1 cellular context compared by ENCODE assay signal in the genomic region with DNA sequence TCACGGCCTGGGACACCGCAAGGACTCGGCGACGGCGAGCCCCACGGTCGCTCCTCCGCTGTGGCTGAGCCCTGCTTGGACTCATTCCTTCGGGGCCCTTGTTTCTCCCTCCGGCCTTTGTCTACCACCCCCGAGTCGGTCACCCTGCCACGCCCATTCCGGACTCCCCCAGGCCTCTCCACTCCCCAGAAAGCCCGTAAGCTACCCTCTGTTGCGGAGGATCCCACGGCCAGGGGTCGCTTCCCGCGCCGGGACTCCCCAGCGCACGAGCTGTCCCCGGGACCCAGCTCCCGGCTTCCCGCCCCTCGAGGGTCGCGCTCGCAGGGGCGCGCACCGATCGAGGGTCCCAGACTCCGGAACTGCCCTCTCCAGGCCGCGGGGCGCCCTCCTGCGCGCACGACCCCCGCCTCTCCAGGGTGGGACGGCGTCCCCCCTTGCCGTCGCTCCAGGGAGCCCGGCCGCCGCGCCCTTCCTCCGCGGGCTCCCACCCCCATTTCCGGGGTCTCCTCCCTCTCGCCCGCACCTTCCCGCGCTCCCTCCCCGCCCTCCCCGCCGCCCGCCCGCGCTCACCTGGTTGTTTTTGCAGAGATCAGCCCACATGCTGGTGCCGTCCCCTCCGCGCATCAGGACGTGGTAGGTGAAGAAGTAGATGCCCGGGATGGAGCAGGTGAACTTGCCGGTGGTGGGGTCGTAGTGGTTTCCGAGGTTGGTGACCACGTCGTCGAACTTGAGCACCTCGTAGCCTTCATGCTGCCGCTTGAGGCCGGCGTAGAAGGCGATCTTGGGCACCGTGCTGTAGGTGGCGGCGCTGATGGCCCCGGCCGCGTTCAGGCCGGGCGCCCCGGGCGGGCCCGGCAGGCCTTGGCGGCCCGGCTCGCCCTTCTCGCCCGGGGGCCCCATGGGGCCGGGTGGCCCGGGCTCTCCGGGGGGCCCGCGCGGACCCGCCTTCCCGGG.
TF ChIP-seq lines count a peak whose summit lies in the region.

No MANE protein-coding gene starts in this region.

TF ChIP-seq in H1, 55 proteins besides CTCF, POLR2A, EP300 and RAD21 (continued from another document):
- TF ChIP-seq KDM1A (IDR thresholded peaks at IDR 0.05; ENCODE audit: borderline replicate concordance, low read length) (no peak), JUND (IDR thresholded peaks at IDR 0.05; ENCODE audit: low read length) (no peak), ASH2L (IDR thresholded peaks at IDR 0.05; ENCODE audit: low read length) (peak; percentile 22), RNF2 (IDR thresholded peaks at IDR 0.05; ENCODE audit: borderline replicate concordance, low read depth, low read length, missing control alignments, poor library complexity, severe bottlenecking) (peak; percentile 54), SIX5 (IDR thresholded peaks at IDR 0.05; ENCODE audit: low read depth, low read length) (no peak), CHD1 (IDR thresholded peaks at IDR 0.05; ENCODE audit: low read depth, low read length) (no peak), NANOG (IDR thresholded peaks at IDR 0.05; ENCODE audit: insufficient read depth, low read depth, low read length, poor library complexity, severe bottlenecking) (no peak), PHF8 (conservative IDR thresholded peaks at IDR 0.05; ENCODE audit: low read depth, low read length) (peak; percentile 43; the same call in 1 of the 2 replicates), CBX8 (IDR thresholded peaks at IDR 0.05; ENCODE audit: borderline replicate concordance, low read depth, low read length) (no peak), POU5F1 (IDR thresholded peaks at IDR 0.05; ENCODE audit: low read depth, low read length) (no peak), JUN (IDR thresholded peaks at IDR 0.05; ENCODE audit: low read depth, low read length) (no peak), TAF1 (IDR thresholded peaks at IDR 0.05; ENCODE audit: low read depth, low read length) (no peak), EZH2 (IDR thresholded peaks at IDR 0.05; ENCODE audit: low read depth, low read length, severe bottlenecking) (peak; percentile 43), TCF12 (IDR thresholded peaks at IDR 0.05; ENCODE audit: low read depth, low read length) (no peak), KDM4A (IDR thresholded peaks at IDR 0.05; ENCODE audit: low read depth, low read length, severe bottlenecking) (peak; percentile 83), SP2 (IDR thresholded peaks at IDR 0.05; ENCODE audit: low read length) (no peak), CREB1 (IDR thresholded peaks at IDR 0.05) (no peak), SIN3A (conservative IDR thresholded peaks at IDR 0.05 in 1 of 2, IDR thresholded peaks at IDR 0.05 in 1 of 2; ENCODE audit: low read depth in 1 of 2, low read length in 2 of 2) (no peak; a peak in 1 of 4 replicates), GTF2F1 (IDR thresholded peaks at IDR 0.05; ENCODE audit: borderline replicate concordance, low read depth, low read length) (no peak), TEAD4 (IDR thresholded peaks at IDR 0.05; ENCODE audit: low read depth, low read length) (no peak), SP1 (IDR thresholded peaks at IDR 0.05; ENCODE audit: low read depth, low read length) (no peak), SIRT6 (IDR thresholded peaks at IDR 0.05; ENCODE audit: low read length) (no peak), GABPA (IDR thresholded peaks at IDR 0.05; ENCODE audit: borderline replicate concordance, insufficient read depth, low read length) (no peak), CBX5 (IDR thresholded peaks at IDR 0.05; ENCODE audit: low read depth, low read length) (no peak), EGR1 (IDR thresholded peaks at IDR 0.05; ENCODE audit: borderline replicate concordance, low read depth, low read length) (no peak), TBP (IDR thresholded peaks at IDR 0.05; ENCODE audit: low read depth, low read length) (no peak), NRF1 (IDR thresholded peaks at IDR 0.05; ENCODE audit: low read depth, low read length) (no peak), ZNF274 (IDR thresholded peaks at IDR 0.05; ENCODE audit: borderline replicate concordance, extremely low read depth, low read length) (no peak), SUZ12 (IDR thresholded peaks at IDR 0.05; ENCODE audit: low read length) (peak; percentile 59), SP4 (IDR thresholded peaks at IDR 0.05; ENCODE audit: low read length) (no peak), CEBPB (IDR thresholded peaks at IDR 0.05; ENCODE audit: low read depth, low read length) (no peak), SAP30 (IDR thresholded peaks at IDR 0.05; ENCODE audit: insufficient read depth, insufficient replicate concordance, low read length) (no peak), HDAC2 (IDR thresholded peaks at IDR 0.05; ENCODE audit: borderline replicate concordance in 1 of 2, low read depth in 2 of 2, low read length in 2 of 2) (no peak), FOSL1 (IDR thresholded peaks at IDR 0.05; ENCODE audit: insufficient read depth, low read depth, low read length) (no peak), CTBP2 (IDR thresholded peaks at IDR 0.05; ENCODE audit: borderline replicate concordance, insufficient read depth, insufficient read length, low read length) (peak; percentile 35), BRCA1 (IDR thresholded peaks at IDR 0.05; ENCODE audit: low read depth, low read length) (no peak), RXRA (IDR thresholded peaks at IDR 0.05; ENCODE audit: insufficient read depth, low read depth, low read length) (no peak), POLR2AphosphoS5 (IDR thresholded peaks at IDR 0.05; ENCODE audit: low read depth, low read length) (no peak), CHD2 (IDR thresholded peaks at IDR 0.05; ENCODE audit: low read length) (no peak), HDAC6 (IDR thresholded peaks at IDR 0.05; ENCODE audit: low read depth, low read length) (no peak), SRF (IDR thresholded peaks at IDR 0.05; ENCODE audit: low read depth, low read length) (no peak), RBBP5 (IDR thresholded peaks at IDR 0.05; ENCODE audit: borderline replicate concordance, low read depth, low read length) (no peak; the same call in none of the 2 replicates), YY1 (IDR thresholded peaks at IDR 0.05; ENCODE audit: low read depth, low read length) (no peak), RFX5 (IDR thresholded peaks at IDR 0.05; ENCODE audit: borderline replicate concordance, low read depth, low read length) (no peak), MAFK (IDR thresholded peaks at IDR 0.05; ENCODE audit: low read depth, low read length) (no peak)
- TF ChIP-seq, protein P1, sequence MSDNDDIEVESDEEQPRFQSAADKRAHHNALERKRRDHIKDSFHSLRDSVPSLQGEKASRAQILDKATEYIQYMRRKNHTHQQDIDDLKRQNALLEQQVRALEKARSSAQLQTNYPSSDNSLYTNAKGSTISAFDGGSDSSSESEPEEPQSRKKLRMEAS (IDR thresholded peaks at IDR 0.05) = peak; percentile 62
- TF ChIP-seq, protein P2, sequence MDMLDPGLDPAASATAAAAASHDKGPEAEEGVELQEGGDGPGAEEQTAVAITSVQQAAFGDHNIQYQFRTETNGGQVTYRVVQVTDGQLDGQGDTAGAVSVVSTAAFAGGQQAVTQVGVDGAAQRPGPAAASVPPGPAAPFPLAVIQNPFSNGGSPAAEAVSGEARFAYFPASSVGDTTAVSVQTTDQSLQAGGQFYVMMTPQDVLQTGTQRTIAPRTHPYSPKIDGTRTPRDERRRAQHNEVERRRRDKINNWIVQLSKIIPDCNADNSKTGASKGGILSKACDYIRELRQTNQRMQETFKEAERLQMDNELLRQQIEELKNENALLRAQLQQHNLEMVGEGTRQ (IDR thresholded peaks at IDR 0.05; ENCODE audit: low read length) = no peak
- TF ChIP-seq, protein P3, sequence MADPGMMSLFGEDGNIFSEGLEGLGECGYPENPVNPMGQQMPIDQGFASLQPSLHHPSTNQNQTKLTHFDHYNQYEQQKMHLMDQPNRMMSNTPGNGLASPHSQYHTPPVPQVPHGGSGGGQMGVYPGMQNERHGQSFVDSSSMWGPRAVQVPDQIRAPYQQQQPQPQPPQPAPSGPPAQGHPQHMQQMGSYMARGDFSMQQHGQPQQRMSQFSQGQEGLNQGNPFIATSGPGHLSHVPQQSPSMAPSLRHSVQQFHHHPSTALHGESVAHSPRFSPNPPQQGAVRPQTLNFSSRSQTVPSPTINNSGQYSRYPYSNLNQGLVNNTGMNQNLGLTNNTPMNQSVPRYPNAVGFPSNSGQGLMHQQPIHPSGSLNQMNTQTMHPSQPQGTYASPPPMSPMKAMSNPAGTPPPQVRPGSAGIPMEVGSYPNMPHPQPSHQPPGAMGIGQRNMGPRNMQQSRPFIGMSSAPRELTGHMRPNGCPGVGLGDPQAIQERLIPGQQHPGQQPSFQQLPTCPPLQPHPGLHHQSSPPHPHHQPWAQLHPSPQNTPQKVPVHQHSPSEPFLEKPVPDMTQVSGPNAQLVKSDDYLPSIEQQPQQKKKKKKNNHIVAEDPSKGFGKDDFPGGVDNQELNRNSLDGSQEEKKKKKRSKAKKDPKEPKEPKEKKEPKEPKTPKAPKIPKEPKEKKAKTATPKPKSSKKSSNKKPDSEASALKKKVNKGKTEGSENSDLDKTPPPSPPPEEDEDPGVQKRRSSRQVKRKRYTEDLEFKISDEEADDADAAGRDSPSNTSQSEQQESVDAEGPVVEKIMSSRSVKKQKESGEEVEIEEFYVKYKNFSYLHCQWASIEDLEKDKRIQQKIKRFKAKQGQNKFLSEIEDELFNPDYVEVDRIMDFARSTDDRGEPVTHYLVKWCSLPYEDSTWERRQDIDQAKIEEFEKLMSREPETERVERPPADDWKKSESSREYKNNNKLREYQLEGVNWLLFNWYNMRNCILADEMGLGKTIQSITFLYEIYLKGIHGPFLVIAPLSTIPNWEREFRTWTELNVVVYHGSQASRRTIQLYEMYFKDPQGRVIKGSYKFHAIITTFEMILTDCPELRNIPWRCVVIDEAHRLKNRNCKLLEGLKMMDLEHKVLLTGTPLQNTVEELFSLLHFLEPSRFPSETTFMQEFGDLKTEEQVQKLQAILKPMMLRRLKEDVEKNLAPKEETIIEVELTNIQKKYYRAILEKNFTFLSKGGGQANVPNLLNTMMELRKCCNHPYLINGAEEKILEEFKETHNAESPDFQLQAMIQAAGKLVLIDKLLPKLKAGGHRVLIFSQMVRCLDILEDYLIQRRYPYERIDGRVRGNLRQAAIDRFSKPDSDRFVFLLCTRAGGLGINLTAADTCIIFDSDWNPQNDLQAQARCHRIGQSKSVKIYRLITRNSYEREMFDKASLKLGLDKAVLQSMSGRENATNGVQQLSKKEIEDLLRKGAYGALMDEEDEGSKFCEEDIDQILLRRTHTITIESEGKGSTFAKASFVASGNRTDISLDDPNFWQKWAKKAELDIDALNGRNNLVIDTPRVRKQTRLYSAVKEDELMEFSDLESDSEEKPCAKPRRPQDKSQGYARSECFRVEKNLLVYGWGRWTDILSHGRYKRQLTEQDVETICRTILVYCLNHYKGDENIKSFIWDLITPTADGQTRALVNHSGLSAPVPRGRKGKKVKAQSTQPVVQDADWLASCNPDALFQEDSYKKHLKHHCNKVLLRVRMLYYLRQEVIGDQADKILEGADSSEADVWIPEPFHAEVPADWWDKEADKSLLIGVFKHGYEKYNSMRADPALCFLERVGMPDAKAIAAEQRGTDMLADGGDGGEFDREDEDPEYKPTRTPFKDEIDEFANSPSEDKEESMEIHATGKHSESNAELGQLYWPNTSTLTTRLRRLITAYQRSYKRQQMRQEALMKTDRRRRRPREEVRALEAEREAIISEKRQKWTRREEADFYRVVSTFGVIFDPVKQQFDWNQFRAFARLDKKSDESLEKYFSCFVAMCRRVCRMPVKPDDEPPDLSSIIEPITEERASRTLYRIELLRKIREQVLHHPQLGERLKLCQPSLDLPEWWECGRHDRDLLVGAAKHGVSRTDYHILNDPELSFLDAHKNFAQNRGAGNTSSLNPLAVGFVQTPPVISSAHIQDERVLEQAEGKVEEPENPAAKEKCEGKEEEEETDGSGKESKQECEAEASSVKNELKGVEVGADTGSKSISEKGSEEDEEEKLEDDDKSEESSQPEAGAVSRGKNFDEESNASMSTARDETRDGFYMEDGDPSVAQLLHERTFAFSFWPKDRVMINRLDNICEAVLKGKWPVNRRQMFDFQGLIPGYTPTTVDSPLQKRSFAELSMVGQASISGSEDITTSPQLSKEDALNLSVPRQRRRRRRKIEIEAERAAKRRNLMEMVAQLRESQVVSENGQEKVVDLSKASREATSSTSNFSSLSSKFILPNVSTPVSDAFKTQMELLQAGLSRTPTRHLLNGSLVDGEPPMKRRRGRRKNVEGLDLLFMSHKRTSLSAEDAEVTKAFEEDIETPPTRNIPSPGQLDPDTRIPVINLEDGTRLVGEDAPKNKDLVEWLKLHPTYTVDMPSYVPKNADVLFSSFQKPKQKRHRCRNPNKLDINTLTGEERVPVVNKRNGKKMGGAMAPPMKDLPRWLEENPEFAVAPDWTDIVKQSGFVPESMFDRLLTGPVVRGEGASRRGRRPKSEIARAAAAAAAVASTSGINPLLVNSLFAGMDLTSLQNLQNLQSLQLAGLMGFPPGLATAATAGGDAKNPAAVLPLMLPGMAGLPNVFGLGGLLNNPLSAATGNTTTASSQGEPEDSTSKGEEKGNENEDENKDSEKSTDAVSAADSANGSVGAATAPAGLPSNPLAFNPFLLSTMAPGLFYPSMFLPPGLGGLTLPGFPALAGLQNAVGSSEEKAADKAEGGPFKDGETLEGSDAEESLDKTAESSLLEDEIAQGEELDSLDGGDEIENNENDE (IDR thresholded peaks at IDR 0.05; ENCODE audit: insufficient replicate concordance, low read length) = no peak
- TF ChIP-seq, protein P4, sequence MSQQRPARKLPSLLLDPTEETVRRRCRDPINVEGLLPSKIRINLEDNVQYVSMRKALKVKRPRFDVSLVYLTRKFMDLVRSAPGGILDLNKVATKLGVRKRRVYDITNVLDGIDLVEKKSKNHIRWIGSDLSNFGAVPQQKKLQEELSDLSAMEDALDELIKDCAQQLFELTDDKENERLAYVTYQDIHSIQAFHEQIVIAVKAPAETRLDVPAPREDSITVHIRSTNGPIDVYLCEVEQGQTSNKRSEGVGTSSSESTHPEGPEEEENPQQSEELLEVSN (IDR thresholded peaks at IDR 0.05) = no peak; the same call in none of the 2 replicates
- TF ChIP-seq, protein P5, sequence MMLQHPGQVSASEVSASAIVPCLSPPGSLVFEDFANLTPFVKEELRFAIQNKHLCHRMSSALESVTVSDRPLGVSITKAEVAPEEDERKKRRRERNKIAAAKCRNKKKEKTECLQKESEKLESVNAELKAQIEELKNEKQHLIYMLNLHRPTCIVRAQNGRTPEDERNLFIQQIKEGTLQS (IDR thresholded peaks at IDR 0.05; ENCODE audit: insufficient read depth, low read depth, low read length) = no peak
